ENCODE assay signal across 8 cellular contexts in the genomic region with DNA sequence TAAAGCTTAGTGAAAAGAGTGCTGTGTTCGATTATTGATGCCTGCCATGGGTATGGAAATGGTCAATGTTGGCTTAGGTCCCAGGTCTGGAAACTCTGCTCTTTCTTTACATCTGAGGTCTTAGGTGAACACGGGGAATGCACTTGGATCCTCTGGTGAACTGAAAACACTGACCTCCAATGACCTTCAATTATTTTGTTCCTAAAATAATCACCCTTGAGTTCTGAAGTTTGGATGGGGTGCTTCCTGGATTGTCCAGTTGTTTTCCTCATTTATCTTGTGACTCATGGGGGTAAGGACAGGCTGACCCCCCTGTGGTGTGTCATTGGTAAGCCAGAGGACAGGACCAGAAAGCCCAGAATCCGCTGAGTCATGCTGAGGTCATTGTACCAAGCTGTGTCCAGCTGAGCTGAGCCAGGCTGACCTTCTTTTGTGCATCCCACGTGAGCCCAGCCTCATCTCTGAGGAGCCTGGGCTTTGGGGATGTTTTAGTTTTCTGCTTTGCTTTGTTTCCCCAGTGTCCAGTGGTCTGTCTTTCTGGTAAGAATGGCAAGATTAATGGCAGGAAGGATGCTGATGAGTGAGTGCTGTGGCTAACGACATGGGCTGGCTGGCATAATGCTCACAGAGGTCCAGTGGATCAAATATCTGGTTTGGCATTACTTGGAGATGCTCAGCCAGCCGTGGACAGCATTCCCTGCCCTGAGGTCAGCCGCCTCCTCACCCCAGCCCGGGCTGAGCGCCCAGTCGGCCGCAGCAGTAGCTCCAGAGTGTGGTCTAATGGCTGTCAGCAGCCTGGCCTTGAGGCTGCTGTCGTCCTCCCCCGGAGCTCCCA. TPM values are rescaled to one million over a fixed set of nuclear protein-coding genes. Genes with fewer than 3 reads are reported as not detected.
A peak's percentile ranks its signal among the peaks of the same experiment; 100 is the strongest.
DNase-seq lines count a peak whose midpoint lies in the region; ATAC-seq and TF ChIP-seq lines count a peak whose summit lies in the region.

No MANE protein-coding gene starts in this region.

- no peak overlapping the region for H3K27ac ChIP-seq in CD8-positive, alpha-beta T cell (ENCODE audit: low read depth, low read length)
- H3K27ac ChIP-seq in aorta (ENCODE audit: low read depth in 1 of 2, low read length in 2 of 2): no peak overlapping the region

- H3K27ac Mint-ChIP-seq in CD8-positive, alpha-beta T cell: peak overlapping the region; percentile 78
- H3K27ac Mint-ChIP-seq in natural killer cell treated with Interleukin-12 subunit alpha and Interleukin-12 subunit beta and Interleukin-15 and Interleukin-18, amount 100 ng/mL, for 72 hours: no peak overlapping the region

- intact Hi-C loops in CD8-positive, alpha-beta T cell (cut with DNase I, micrococcal nuclease): loop anchor here in 1 of 2 experiments (5.0 kb wide), 1 partner anchor 78 kb away; no protein-coding TSS in a partner anchor
- intact Hi-C loops in mucosa of descending colon (cut with DNase I, micrococcal nuclease) (no loop called here), aorta (cut with DNase I) (no loop called here)

- H3K9me3 ChIP-seq in CD8-positive, alpha-beta T cell (ENCODE audit: low read length): no peaks in the 10 kb centered on the region
- H3K9me3 ChIP-seq in mucosa of descending colon: no peaks in the 10 kb centered on the region
- no peaks in the 10 kb centered on the region for H3K9me3 ChIP-seq in aorta (ENCODE audit: control insufficient read depth, low read length)

- POLR2A ChIA-PET in CD8-positive, alpha-beta T cell (lab: Charles Lee): no interaction called here

- CTCF ChIA-PET in CD8-positive, alpha-beta T cell (lab: Charles Lee): interaction anchor here (0.7 to 1.7 kb wide), 2 partner anchors 15 to 77 kb away, joined by 3 to 11 read pairs; no protein-coding TSS in a partner anchor

- no peaks in the 10 kb centered on the region for H3K9me3 Mint-ChIP-seq in CD8-positive, alpha-beta T cell
- H3K9me3 Mint-ChIP-seq in natural killer cell treated with Interleukin-12 subunit alpha and Interleukin-12 subunit beta and Interleukin-15 and Interleukin-18, amount 100 ng/mL, for 72 hours: no peaks in the 10 kb centered on the region

- no peaks in the 10 kb centered on the region for H3K27me3 Mint-ChIP-seq in CD8-positive, alpha-beta T cell (ENCODE audit: low read depth)
- peaks cover 0 to 5% of the 10 kb centered on the region in 2 donors for H3K27me3 Mint-ChIP-seq in natural killer cell treated with Interleukin-12 subunit alpha and Interleukin-12 subunit beta and Interleukin-15 and Interleukin-18, amount 100 ng/mL, for 72 hours

- no peaks in the 10 kb centered on the region for H3K27me3 ChIP-seq in CD8-positive, alpha-beta T cell (ENCODE audit: insufficient read depth, low read length)
- no peaks in the 10 kb centered on the region for H3K27me3 ChIP-seq in aorta (ENCODE audit: control insufficient read depth in 1 of 2, insufficient read depth in 2 of 2, low read length in 1 of 2)

- peaks cover 9% of the 10 kb centered on the region for H3K4me1 Mint-ChIP-seq in CD8-positive, alpha-beta T cell (ENCODE audit: low read depth)
- peaks cover 14 to 18% of the 10 kb centered on the region in 2 donors for H3K4me1 Mint-ChIP-seq in natural killer cell treated with Interleukin-12 subunit alpha and Interleukin-12 subunit beta and Interleukin-15 and Interleukin-18, amount 100 ng/mL, for 72 hours (ENCODE audit: low read depth in 2 of 2)

- no peak for DNase-seq in CD8-positive, alpha-beta T cell
- DNase-seq in RKO (ENCODE audit: low spot score) (peak; percentile 97), epithelial cell of esophagus (ENCODE audit: low read depth) (peak; percentile 54), mucosa of descending colon (peak in 2 of 3 donors; percentile 43 to 63), aorta (peak; percentile 86 to 89)
- DNase-seq in natural killer cell treated with Interleukin-12 subunit alpha and Interleukin-12 subunit beta and Interleukin-15 and Interleukin-18, amount 100 ng/mL, for 72 hours (ENCODE audit: low spot score): no peak
- no peak for DNase-seq in activated CD4-positive, alpha-beta T cell treated with anti-CD3 and anti-CD28 coated beads for 48 hours

- H3K4me1 ChIP-seq in CD8-positive, alpha-beta T cell (ENCODE audit: insufficient read depth, low read length): no peaks in the 10 kb centered on the region
- H3K4me1 ChIP-seq in mucosa of descending colon (ENCODE audit: low read depth) (peaks cover 13% of the 10 kb centered on the region), aorta (ENCODE audit: control insufficient read depth in 1 of 2, insufficient read depth in 2 of 2, low read length in 2 of 2) (no peaks in the 10 kb centered on the region)

- no peak overlapping the region for H3K4me3 ChIP-seq in CD8-positive, alpha-beta T cell (ENCODE audit: low read depth, low read length)
- H3K4me3 ChIP-seq in epithelial cell of esophagus (ENCODE audit: low read length): no peak overlapping the region
- no peak overlapping the region for H3K4me3 ChIP-seq in mucosa of descending colon
- H3K4me3 ChIP-seq in aorta (ENCODE audit: low read length in 2 of 2): no peak overlapping the region

- no peak overlapping the region for H3K4me3 Mint-ChIP-seq in CD8-positive, alpha-beta T cell
- H3K4me3 Mint-ChIP-seq in natural killer cell treated with Interleukin-12 subunit alpha and Interleukin-12 subunit beta and Interleukin-15 and Interleukin-18, amount 100 ng/mL, for 72 hours: no peak overlapping the region

- 58 to 61% methylated on average over 13 of the region's 13 CpGs for WGBS in aorta, 2 donors

- H3K36me3 ChIP-seq in CD8-positive, alpha-beta T cell (ENCODE audit: insufficient read depth, low read length): peaks cover 5% of the 10 kb centered on the region
- H3K36me3 ChIP-seq in mucosa of descending colon (ENCODE audit: low read depth) (no peaks in the 10 kb centered on the region), aorta (ENCODE audit: control insufficient read depth in 1 of 2, insufficient read depth in 2 of 2, low read length in 1 of 2) (no peaks in the 10 kb centered on the region)

- peaks cover 93% of the 10 kb centered on the region for H3K36me3 Mint-ChIP-seq in CD8-positive, alpha-beta T cell
- no peaks in the 10 kb centered on the region for H3K36me3 Mint-ChIP-seq in natural killer cell treated with Interleukin-12 subunit alpha and Interleukin-12 subunit beta and Interleukin-15 and Interleukin-18, amount 100 ng/mL, for 72 hours

- no peak for ATAC-seq in CD8-positive, alpha-beta T cell
- peak; percentile 17 for ATAC-seq in mucosa of descending colon
- peak; percentile 85 for ATAC-seq in aorta (ENCODE audit: low FRiP score)
- no peak for ATAC-seq in natural killer cell treated with Interleukin-12 subunit alpha and Interleukin-12 subunit beta and Interleukin-15 and Interleukin-18, amount 100 ng/mL, for 72 hours
- ATAC-seq in HG03175 (IDR thresholded peaks at IDR 0.05; ENCODE audit: unreplicated experiment): no peak

- no peak for TF ChIP-seq CTCF in CD8-positive, alpha-beta T cell (IDR thresholded peaks at IDR 0.05)
- TF ChIP-seq CTCF in epithelial cell of esophagus (IDR thresholded peaks at IDR 0.05; ENCODE audit: insufficient read depth, low read depth, low read length, missing control alignments): no peak
- TF ChIP-seq CTCF in mucosa of descending colon (IDR thresholded peaks at IDR 0.05): no peak

RNA-seq across cellular contexts. Expression of a gene that starts 35.6 kb away (rescaled TPM):
- total RNA-seq in CD8-positive, alpha-beta T cell: 10 to 100 TPM; 10.6 to 12.1 TPM
- total RNA-seq in mucosa of descending colon: 10 to 100 TPM in 2 of 3 donors, 1 to 10 TPM in 1; 7.2 to 16.2 (median 10.6) TPM
- 10 to 100 TPM in 1 of 2 donors, 1 to 10 TPM in 1; 7.8 to 16.9 TPM for total RNA-seq in aorta
- 1 to 10 TPM; 2.5 to 3.8 TPM for polyA plus RNA-seq in aorta
- total RNA-seq in natural killer cell treated with Interleukin-12 subunit alpha and Interleukin-12 subunit beta and Interleukin-15 and Interleukin-18, amount 100 ng/mL, for 72 hours: 10 to 100 TPM; 10.9 to 11.3 TPM

RNA-seq across cellular contexts. Expression of a gene that starts 50.4 kb away (rescaled TPM):
- 10 to 100 TPM; 17.3 to 19.2 TPM for total RNA-seq in CD8-positive, alpha-beta T cell
- total RNA-seq in mucosa of descending colon (10 to 100 TPM; 32.8 to 35.5 (median 34.7) TPM), aorta (10 to 100 TPM; 42.9 to 59.3 TPM)
- 10 to 100 TPM; 20.5 to 61.6 TPM for polyA plus RNA-seq in aorta
- total RNA-seq in natural killer cell treated with Interleukin-12 subunit alpha and Interleukin-12 subunit beta and Interleukin-15 and Interleukin-18, amount 100 ng/mL, for 72 hours: 10 to 100 TPM in 1 of 2 donors, 1 to 10 TPM in 1; 9.5 to 12.7 TPM

Comparison
In these comparisons a context has a peak if more than half of its experiments do, and no peak if none do; other contexts are left out.
1. ATAC-seq: peak in mucosa of descending colon (single experiment) and aorta (single experiment); none in CD8-positive, alpha-beta T cell (single experiment), natural killer cell treated with Interleukin-12 subunit alpha and Interleukin-12 subunit beta and Interleukin-15 and Interleukin-18, amount 100 ng/mL, for 72 hours (0 of 2) and HG03175 (single experiment).
2. DNase-seq: peak in RKO (single experiment), epithelial cell of esophagus (single experiment), mucosa of descending colon (2 of 3) and aorta (2 of 2); none in CD8-positive, alpha-beta T cell (0 of 7), natural killer cell treated with Interleukin-12 subunit alpha and Interleukin-12 subunit beta and Interleukin-15 and Interleukin-18, amount 100 ng/mL, for 72 hours (single experiment) and activated CD4-positive, alpha-beta T cell treated with anti-CD3 and anti-CD28 coated beads for 48 hours (single experiment).